ENCODE assay signal across 25 cellular contexts in the genomic region with DNA sequence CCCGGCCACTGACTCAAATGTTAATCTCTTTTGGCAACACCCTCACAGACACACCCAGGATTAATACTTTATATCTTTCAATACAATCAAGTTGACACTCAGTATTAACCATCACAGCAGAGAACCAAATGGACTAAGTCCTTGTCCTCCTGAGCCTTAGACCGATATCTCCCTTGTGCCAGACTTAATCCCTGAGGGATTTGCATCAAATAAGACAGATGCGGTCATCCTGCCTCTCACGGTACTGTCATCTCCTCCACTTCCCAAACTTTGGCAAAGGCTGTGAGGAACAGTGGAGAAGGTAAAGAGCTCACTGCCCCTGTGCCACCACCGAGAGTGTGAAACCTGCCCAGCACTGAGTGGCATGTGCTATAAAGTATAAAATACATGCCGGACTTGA. TPM values are rescaled to one million over a fixed set of nuclear protein-coding genes. Genes with fewer than 3 reads are reported as not detected.
DNase-seq lines count a peak whose midpoint lies in the region; ATAC-seq, FAIRE-seq and TF ChIP-seq lines count a peak whose summit lies in the region.
"Had no signal": no experiment of that assay in that cellular context is flagged by ENCODE, and none has a peak within 500 bp of the region (broad histone marks: within the 10 kb centered on the region; RNA-seq: fewer than 3 reads in every experiment).

No MANE protein-coding gene starts in this region.

- no peak for DNase-seq in activated naive CD4-positive, alpha-beta T cell treated with anti-CD3 and anti-CD28 coated beads, Interleukin-2, amount 50 U/mL, for 72 hours (ENCODE audit: low spot score in 2 of 2)
- peak; percentile 98 for DNase-seq in NCI-H82 (lab: John Stamatoyannopoulos, UW)
- no peak for DNase-seq in astrocyte (ENCODE audit: low read depth)
- no peak for DNase-seq in nephron progenitor cell
- DNase-seq in HepG2 (ENCODE audit: low spot score), result no peak
- no peak for DNase-seq in cerebellar cortex (ENCODE audit: low spot score)
- DNase-seq in NCI-H2107 (lab: John Stamatoyannopoulos, UW), result no peak
- DNase-seq: Caco-2; CD4-positive, CD25-positive, alpha-beta regulatory T cell; CD8-positive, alpha-beta T cell; DMS53; DMS79 treated with DMSO at 0.1 percent for 48 hours; GF-D8; HFFc6 had no signal

- H3K4me2 ChIP-seq in astrocyte (ENCODE audit: low read length), result no peak overlapping the region
- H3K4me2 ChIP-seq in HepG2 (ENCODE audit: low read depth, low read length), result no peak overlapping the region
- H3K4me2 ChIP-seq: BLaER1, GM23338 had no signal

- H2AFZ ChIP-seq in astrocyte (ENCODE audit: low read depth, low read length) (no peak overlapping the region), HepG2 (ENCODE audit: low read length) (no peak overlapping the region)
- H2AFZ ChIP-seq: GM23338 had no signal

- intact Hi-C loops in HepG2 (cut with micrococcal nuclease; ENCODE audit: unreplicated experiment), result no loop called here

- H4K20me1 ChIP-seq in astrocyte (ENCODE audit: insufficient read depth, low read length) (peaks cover 4% of the 10 kb centered on the region), HepG2 (ENCODE audit: insufficient read depth, low read length) (no peaks in the 10 kb centered on the region)
- H4K20me1 ChIP-seq: BLaER1 had no signal

- H3K27me3 ChIP-seq in astrocyte (ENCODE audit: insufficient read depth, low read length), result no peaks in the 10 kb centered on the region
- no peaks in the 10 kb centered on the region for H3K27me3 ChIP-seq in HepG2 (ENCODE audit: control insufficient read depth in 1 of 2, insufficient read depth in 2 of 2, low read length in 2 of 2)
- H3K27me3 ChIP-seq: BLaER1 had no signal

- no peaks in the 10 kb centered on the region for H3K27me3 Mint-ChIP-seq in activated naive CD4-positive, alpha-beta T cell treated with anti-CD3 and anti-CD28 coated beads, Interleukin-2, amount 50 U/mL, for 24 hours
- H3K27me3 Mint-ChIP-seq in astrocyte (ENCODE audit: low read depth, unreplicated experiment), result no peaks in the 10 kb centered on the region
- no peaks in the 10 kb centered on the region for H3K27me3 Mint-ChIP-seq in nephron progenitor cell (ENCODE audit: low read depth, poor library complexity)
- H3K27me3 Mint-ChIP-seq: B cell; CD4-positive, CD25-positive, alpha-beta regulatory T cell had no signal

- no peak for TF ChIP-seq CTCF in astrocyte (IDR thresholded peaks at IDR 0.05; ENCODE audit: insufficient read depth, low read depth, low read length)
- no peak for TF ChIP-seq CTCF in nephron progenitor cell (IDR thresholded peaks at IDR 0.05)
- no peak for TF ChIP-seq CTCF in HepG2 (CRISPR knock-in tag; IDR thresholded peaks at IDR 0.05)

- 53% methylated on average over 6 of the region's 6 CpGs for WGBS in HepG2 (ENCODE audit: low lambda C conversion rate)

- TF ChIP-seq EP300 in HepG2 (IDR thresholded peaks at IDR 0.05; ENCODE audit: low read depth in 2 of 2, low read length in 2 of 2), result no peak
- TF ChIP-seq EP300 in HepG2 (CRISPR knock-in tag; IDR thresholded peaks at IDR 0.05; ENCODE audit: borderline replicate concordance), result no peak

- no peaks in the 10 kb centered on the region for H3K9me3 ChIP-seq in astrocyte (ENCODE audit: insufficient read depth, low read depth, low read length)
- no peaks in the 10 kb centered on the region for H3K9me3 ChIP-seq in HepG2 (ENCODE audit: low read length)
- H3K9me3 ChIP-seq: BLaER1, Caco-2, HAP-1 had no signal

- no TSS peak for BruUV-seq in HepG2 (replicated peaks; lab: Mats Ljungman, UMichigan)

- no peaks in the 10 kb centered on the region for H3K36me3 Mint-ChIP-seq in activated naive CD4-positive, alpha-beta T cell treated with anti-CD3 and anti-CD28 coated beads, Interleukin-2, amount 50 U/mL, for 24 hours
- H3K36me3 Mint-ChIP-seq in activated naive CD4-positive, alpha-beta T cell treated with anti-CD3 and anti-CD28 coated beads, Interleukin-2, amount 50 U/mL, for 72 hours, result no peaks in the 10 kb centered on the region
- H3K36me3 Mint-ChIP-seq in astrocyte (ENCODE audit: low read depth, unreplicated experiment) (no peaks in the 10 kb centered on the region), nephron progenitor cell (ENCODE audit: low read depth) (no peaks in the 10 kb centered on the region)
- H3K36me3 Mint-ChIP-seq: CD4-positive, CD25-positive, alpha-beta regulatory T cell; CD8-positive, alpha-beta T cell had no signal

- in situ Hi-C loops in HepG2 (cut with HindIII; ENCODE audit: extremely low pct_ligation_motif_present, low pct_unique_long_range_greater_than_20kb), result loop anchor here (25.0 kb wide), 1 partner anchor 350 kb away; a partner anchor contains a TSS

- H3K4me3 ChIP-seq in astrocyte (ENCODE audit: insufficient read depth, low read depth, low read length), result no peak overlapping the region
- no peak overlapping the region for H3K4me3 ChIP-seq in HepG2 (replicated peaks in 1 of 3; ENCODE audit: insufficient read depth in 1 of 3, low read depth in 2 of 3, low read length in 3 of 3)
- H3K4me3 ChIP-seq: BLaER1, GM23338, HAP-1 had no signal

- H3K9ac ChIP-seq in astrocyte (ENCODE audit: low read length) (no peak overlapping the region), HepG2 (ENCODE audit: insufficient read depth, low read depth, low read length) (no peak overlapping the region)
- H3K9ac ChIP-seq: BLaER1 had no signal

- FAIRE-seq in astrocyte (lab: Jason Lieb, UNC), result no peak
- no peak for FAIRE-seq in HepG2 (lab: Jason Lieb, UNC)
- FAIRE-seq: A204.1, GM12891, GM18507, H54 had no signal

- no peak for TF ChIP-seq POLR2A in HepG2 (IDR thresholded peaks at IDR 0.05; ENCODE audit: insufficient read depth in 1 of 2, low read depth in 2 of 2, low read length in 2 of 2)

- POLR2A ChIA-PET in HepG2 (lab: Yijun Ruan, JAX), result no interaction called here

- no peaks in the 10 kb centered on the region for H3K4me1 Mint-ChIP-seq in activated naive CD4-positive, alpha-beta T cell treated with anti-CD3 and anti-CD28 coated beads, Interleukin-2, amount 50 U/mL, for 24 hours
- peaks cover 5% of the 10 kb centered on the region for H3K4me1 Mint-ChIP-seq in astrocyte (ENCODE audit: low read depth, unreplicated experiment)
- peaks cover 26% of the 10 kb centered on the region for H3K4me1 Mint-ChIP-seq in nephron progenitor cell
- H3K4me1 Mint-ChIP-seq: B cell had no signal

- CTCF ChIA-PET in HepG2 (lab: Yijun Ruan, JAX; ENCODE audit: low intra/inter-chr PET ratio, low total read pairs), result no interaction called here

- peaks cover 4% of the 10 kb centered on the region for H3K4me1 ChIP-seq in astrocyte (ENCODE audit: insufficient read depth, low read length)
- peaks cover 36% of the 10 kb centered on the region for H3K4me1 ChIP-seq in HepG2 (ENCODE audit: insufficient read depth, low read length)

- ATAC-seq in activated naive CD4-positive, alpha-beta T cell treated with anti-CD3 and anti-CD28 coated beads, Interleukin-2, amount 50 U/mL, for 72 hours, result no peak
- no peak for ATAC-seq in HepG2
- ATAC-seq: CD8-positive, alpha-beta T cell; GM23338 had no signal

- no peak for TF ChIP-seq RAD21 in HepG2 (CRISPR knock-in tag; IDR thresholded peaks at IDR 0.05)

- peak overlapping the region; percentile 32 for H3K27ac Mint-ChIP-seq in activated naive CD4-positive, alpha-beta T cell treated with anti-CD3 and anti-CD28 coated beads, Interleukin-2, amount 50 U/mL, for 24 hours
- H3K27ac Mint-ChIP-seq in activated naive CD4-positive, alpha-beta T cell treated with anti-CD3 and anti-CD28 coated beads, Interleukin-2, amount 50 U/mL, for 72 hours, result no peak overlapping the region
- H3K27ac Mint-ChIP-seq in astrocyte (ENCODE audit: unreplicated experiment) (peak overlapping the region; percentile 34), nephron progenitor cell (peak overlapping the region; percentile 90)
- H3K27ac Mint-ChIP-seq: B cell; CD8-positive, alpha-beta T cell; GM23338; HFFc6 had no signal

- H3K36me3 ChIP-seq in astrocyte (ENCODE audit: insufficient read depth, low read length), result no peaks in the 10 kb centered on the region
- H3K36me3 ChIP-seq in HepG2 (replicated peaks in 1 of 2; ENCODE audit: control insufficient read depth in 1 of 2, insufficient read depth in 2 of 2, low read length in 2 of 2), result no peaks in the 10 kb centered on the region
- H3K36me3 ChIP-seq: BLaER1, HAP-1 had no signal

- no peak overlapping the region for H3K4me3 Mint-ChIP-seq in activated naive CD4-positive, alpha-beta T cell treated with anti-CD3 and anti-CD28 coated beads, Interleukin-2, amount 50 U/mL, for 24 hours
- no peak overlapping the region for H3K4me3 Mint-ChIP-seq in astrocyte (ENCODE audit: unreplicated experiment)
- H3K4me3 Mint-ChIP-seq in nephron progenitor cell, result no peak overlapping the region
- H3K4me3 Mint-ChIP-seq: B cell; CD4-positive, CD25-positive, alpha-beta regulatory T cell; CD8-positive, alpha-beta T cell; GM23338; HFFc6 had no signal

- no peaks in the 10 kb centered on the region for H3K9me3 Mint-ChIP-seq in activated naive CD4-positive, alpha-beta T cell treated with anti-CD3 and anti-CD28 coated beads, Interleukin-2, amount 50 U/mL, for 24 hours
- no peaks in the 10 kb centered on the region for H3K9me3 Mint-ChIP-seq in activated naive CD4-positive, alpha-beta T cell treated with anti-CD3 and anti-CD28 coated beads, Interleukin-2, amount 50 U/mL, for 72 hours
- H3K9me3 Mint-ChIP-seq in astrocyte (ENCODE audit: unreplicated experiment), result no peaks in the 10 kb centered on the region
- no peaks in the 10 kb centered on the region for H3K9me3 Mint-ChIP-seq in nephron progenitor cell
- H3K9me3 Mint-ChIP-seq: CD4-positive, CD25-positive, alpha-beta regulatory T cell; CD8-positive, alpha-beta T cell; GM23338; HFFc6 had no signal

- H3K79me2 ChIP-seq in astrocyte (ENCODE audit: insufficient read depth, low read length), result no peaks in the 10 kb centered on the region
- H3K79me2 ChIP-seq in HepG2 (ENCODE audit: insufficient read depth, low read length), result no peaks in the 10 kb centered on the region

- no peak overlapping the region for H3K27ac ChIP-seq in astrocyte (ENCODE audit: low read depth, low read length)
- H3K27ac ChIP-seq in HepG2 (ENCODE audit: extremely low read length, insufficient read depth, low read length), result no peak overlapping the region
- H3K27ac ChIP-seq: 22Rv1, BLaER1, C4-2B had no signal

RNA-seq across cellular contexts. Expression of a gene that starts 6.5 kb away (rescaled TPM):
- 100 to 1,000 TPM; 138 to 160 TPM for total RNA-seq in activated naive CD4-positive, alpha-beta T cell treated with anti-CD3 and anti-CD28 coated beads, Interleukin-2, amount 50 U/mL, for 72 hours
- total RNA-seq in astrocyte (260 and 292 TPM in 2 replicates), HepG2 (2016; rRNA removed; fragmentation: Illumina TruSeq; extraction: Trizol) (37.4 TPM in 2 replicates)
- 20.7 and 24.3 TPM in 2 replicates for total RNA-seq in HepG2 (2016; cell fraction: cytosol; rRNA removed; fragmentation: Illumina TruSeq; extraction: Trizol; ENCODE audit: low read depth)
- 27.7 and 37.0 TPM in 2 replicates for total RNA-seq in HepG2 (2016; cell fraction: insoluble cytoplasmic fraction; rRNA removed; fragmentation: Illumina TruSeq; extraction: Trizol)
- 20.9 TPM in 2 replicates for total RNA-seq in HepG2 (2016; cell fraction: membrane; rRNA removed; fragmentation: Illumina TruSeq; extraction: Trizol)
- total RNA-seq in HepG2 (2016; cell fraction: nucleus; rRNA removed; fragmentation: Illumina TruSeq; extraction: Trizol), result 41.7 and 49.5 TPM in 2 replicates
- 18.9 and 20.8 TPM in 2 replicates for polyA plus RNA-seq in HepG2 (2011; rRNA removed)
- polyA plus RNA-seq in HepG2 (2011; cell fraction: cytosol; rRNA removed), result 11.9 and 12.5 TPM in 2 replicates
- polyA plus RNA-seq in HepG2 (2011; cell fraction: nucleus; rRNA removed), result 87.0 and 122 TPM in 2 replicates
- 55.6 and 57.4 TPM in 2 replicates for polyA plus RNA-seq in HepG2 (2012)
- 4.0 TPM in 2 replicates for polyA plus RNA-seq in HepG2 (2016; cell fraction: cytosol; fragmentation: Illumina TruSeq; extraction: Trizol; ENCODE audit: low read depth)
- 25.0 and 33.7 TPM in 2 replicates for polyA plus RNA-seq in HepG2 (2016; cell fraction: insoluble cytoplasmic fraction; fragmentation: Illumina TruSeq; extraction: Trizol; ENCODE audit: low read depth)
- polyA plus RNA-seq in HepG2 (2016; cell fraction: membrane; fragmentation: Illumina TruSeq; extraction: Trizol; ENCODE audit: low read depth), result 8.5 and 10.2 TPM in 2 replicates
- 100 and 106 TPM in 2 replicates for polyA plus RNA-seq in HepG2 (2016; cell fraction: nucleus; fragmentation: Illumina TruSeq; extraction: Trizol; ENCODE audit: insufficient read depth, low read depth)
- 72.0 and 116 TPM in 2 replicates for polyA minus RNA-seq in HepG2 (2011; rRNA and poly(A)+ RNA removed; ENCODE audit: low replicate concordance)
- 23.3 and 31.5 TPM in 2 replicates for polyA minus RNA-seq in HepG2 (2011; cell fraction: cytosol; rRNA and poly(A)+ RNA removed)
- 52.6 and 56.1 TPM in 2 replicates for polyA minus RNA-seq in HepG2 (2011; cell fraction: nucleus; rRNA and poly(A)+ RNA removed)

Comparison
In these comparisons a context has a peak if more than half of its experiments do, and no peak if none do; other contexts are left out.
1. H3K27ac Mint-ChIP-seq: peak in activated naive CD4-positive, alpha-beta T cell treated with anti-CD3 and anti-CD28 coated beads, Interleukin-2, amount 50 U/mL, for 24 hours (single experiment), astrocyte (single experiment) and nephron progenitor cell (single experiment); none in activated naive CD4-positive, alpha-beta T cell treated with anti-CD3 and anti-CD28 coated beads, Interleukin-2, amount 50 U/mL, for 72 hours (0 of 2).